In genomic region chr20:2663364-2663886, GRCh38 we compare ENCODE assay signal across 8 cellular contexts. TPM values are rescaled to one million over a fixed set of nuclear protein-coding genes. Genes with fewer than 3 reads are reported as not detected.
DNase-seq lines count a peak whose midpoint lies in the region; ATAC-seq, FAIRE-seq and TF ChIP-seq lines count a peak whose summit lies in the region.

No MANE protein-coding gene starts in this region.

- intact Hi-C loops in PC-3 (cut with micrococcal nuclease) (no loop called here), pancreas (cut with DNase I) (no loop called here)

- H3K4me3 ChIP-seq in DOHH2 (ENCODE audit: low read length) (peak overlapping the region; percentile 98), PC-3 (ENCODE audit: low read length) (peak overlapping the region; percentile 98), esophagus (ENCODE audit: low read depth in 1 of 2, low read length in 2 of 2) (peak overlapping the region; percentile 65 to 98), pancreas (peak overlapping the region; percentile 95 to 99 (median 96))

- H3K27me3 ChIP-seq in DOHH2 (ENCODE audit: control insufficient read depth, low read length) (no peaks in the 10 kb centered on the region), PC-3 (ENCODE audit: low read length) (no peaks in the 10 kb centered on the region), esophagus (ENCODE audit: control insufficient read depth in 1 of 2, insufficient read depth in 2 of 2, low read length in 2 of 2) (peaks cover 0 to 3% of the 10 kb centered on the region in 2 donors), pancreas (no peaks in the 10 kb centered on the region)

- H3K27ac ChIP-seq in DOHH2 (ENCODE audit: low read depth, low read length), result peak overlapping the region; percentile 61; the same call in 1 of the 2 replicates
- H3K27ac ChIP-seq in PC-3 (ENCODE audit: low read length), result peak overlapping the region; percentile 69; the same call in 1 of the 2 replicates
- peak overlapping the region; percentile 75 to 92 for H3K27ac ChIP-seq in esophagus (ENCODE audit: low read depth in 2 of 2, low read length in 1 of 2)
- H3K27ac ChIP-seq in pancreas, result peak overlapping the region in 3 of 4 donors; percentile 61 to 88 (median 79)

- H3K9ac ChIP-seq in PC-3 (ENCODE audit: low read length), result peak overlapping the region; percentile 94

- peaks cover 34% of the 10 kb centered on the region for H3F3A ChIP-seq in DOHH2 (ENCODE audit: control insufficient read depth, insufficient read depth)
- H3F3A ChIP-seq in PC-3 (ENCODE audit: low read length, unreplicated experiment), result peaks cover 8% of the 10 kb centered on the region

- no peak for FAIRE-seq in pancreas (lab: Jason Lieb, UNC)

- CTCF ChIA-PET in PC-3 (lab: Charles Lee), result no interaction called here

- no peaks in the 10 kb centered on the region for H3K9me2 ChIP-seq in DOHH2 (replicated peaks; ENCODE audit: control insufficient read depth, low read length)
- no peaks in the 10 kb centered on the region for H3K9me2 ChIP-seq in PC-3 (replicated peaks; ENCODE audit: low read length)

- POLR2A ChIA-PET in PC-3 (lab: Charles Lee; ENCODE audit: unreplicated experiment), result no interaction called here

- 6 to 7% methylated on average over 13 of the region's 13 CpGs for WGBS in esophagus, 2 donors
- 3 to 8% methylated on average over 13 of the region's 13 CpGs for WGBS in pancreas, 2 donors

- H3K36me3 ChIP-seq in DOHH2 (ENCODE audit: control insufficient read depth, low read length), result peaks cover 45% of the 10 kb centered on the region
- peaks cover 31% of the 10 kb centered on the region for H3K36me3 ChIP-seq in PC-3 (ENCODE audit: low read depth, low read length)
- peaks cover 16 to 24% of the 10 kb centered on the region in 2 donors for H3K36me3 ChIP-seq in esophagus (ENCODE audit: control insufficient read depth in 2 of 2, insufficient read depth in 2 of 2, low read length in 1 of 2)
- H3K36me3 ChIP-seq in pancreas, result peaks cover 0 to 30% (median 0%) of the 10 kb centered on the region in 3 donors

- H2AFZ ChIP-seq in PC-3 (ENCODE audit: low read length), result peak overlapping the region; percentile 85; the same call in 1 of the 2 replicates

- peak overlapping the region; percentile 75 for H3K4me2 ChIP-seq in DOHH2 (ENCODE audit: low read length)
- H3K4me2 ChIP-seq in PC-3 (ENCODE audit: low read length), result peak overlapping the region; percentile 92

- no peaks in the 10 kb centered on the region for H4K20me1 ChIP-seq in DOHH2 (ENCODE audit: control insufficient read depth, insufficient read depth, low read depth, low read length)
- H4K20me1 ChIP-seq in PC-3 (ENCODE audit: low read length), result peaks cover 12% of the 10 kb centered on the region

- peaks cover 32% of the 10 kb centered on the region for H3K79me2 ChIP-seq in DOHH2 (ENCODE audit: control insufficient read depth, low read length)
- peaks cover 26% of the 10 kb centered on the region for H3K79me2 ChIP-seq in PC-3 (ENCODE audit: low read length)

- DNase-seq in PC-3 (no peak), pancreas (no peak), germinal center (ENCODE audit: low spot score) (no peak), Kasumi-1 (lab: John Stamatoyannopoulos, UW) (no peak), NCI-H1436 (lab: John Stamatoyannopoulos, UW) (no peak)

- TF ChIP-seq CTCF in DOHH2 (IDR thresholded peaks at IDR 0.05; ENCODE audit: low read depth, low read length, poor library complexity, severe bottlenecking) (no peak), PC-3 (conservative IDR thresholded peaks at IDR 0.05; ENCODE audit: low read depth, low read length) (no peak), pancreas (IDR thresholded peaks at IDR 0.05) (no peak)

- H3K4me1 ChIP-seq in DOHH2 (ENCODE audit: control insufficient read depth, low read length) (peaks cover 21% of the 10 kb centered on the region), PC-3 (ENCODE audit: insufficient read depth, low read length) (peaks cover 12% of the 10 kb centered on the region), esophagus (ENCODE audit: control insufficient read depth in 2 of 2, insufficient read depth in 2 of 2, low read length in 1 of 2) (peaks cover 0 to 6% of the 10 kb centered on the region in 2 donors), pancreas (peaks cover 0 to 5% (median 0%) of the 10 kb centered on the region in 3 donors)

- BruUV-seq in PC-3 (replicated peaks; lab: Mats Ljungman, UMichigan), result TSS peak; percentile 59

- H3K9me3 ChIP-seq in DOHH2 (ENCODE audit: control insufficient read depth, insufficient read depth, low read length), result no peaks in the 10 kb centered on the region
- no peaks in the 10 kb centered on the region for H3K9me3 ChIP-seq in PC-3 (ENCODE audit: low read length)
- H3K9me3 ChIP-seq in esophagus (ENCODE audit: control insufficient read depth in 2 of 2, insufficient read depth in 1 of 2, low read depth in 1 of 2, low read length in 1 of 2), result no peaks in the 10 kb centered on the region
- H3K9me3 ChIP-seq in pancreas, result no peaks in the 10 kb centered on the region

- ATAC-seq in PC-3 (no peak), pancreas (peak in 2 of 4 donors; percentile 3 to 9), HG03457 (IDR thresholded peaks at IDR 0.05; ENCODE audit: unreplicated experiment) (no peak)

RNA-seq across cellular contexts. Expression of gene IDH3B, which starts 0.6 kb away (rescaled TPM):
- total RNA-seq in PC-3 (2014; rRNA removed) (261 and 269 TPM in 2 replicates), pancreas (10 to 100 TPM; 27.3 to 41.3 (median 31.3) TPM)
- polyA plus RNA-seq in esophagus (10 to 100 TPM; 58.8 to 89.2 TPM), pancreas (10 to 100 TPM; 51.2 to 83.3 TPM)

RNA-seq across cellular contexts. Expression of gene NOP56, which starts 11.0 kb away (rescaled TPM):
- total RNA-seq in PC-3 (2014; rRNA removed) (570 and 642 TPM in 2 replicates), pancreas (10 to 100 TPM; 36.2 to 83.1 (median 60.1) TPM)
- polyA plus RNA-seq in esophagus (100 to 1,000 TPM; 135 to 175 TPM), pancreas (100 to 1,000 TPM; 124 to 204 TPM)

RNA-seq across cellular contexts. Expression of gene EBF4, which starts 29.2 kb away (rescaled TPM):
- total RNA-seq in PC-3 (2014; rRNA removed) (0.98 and 1.8 TPM in 2 replicates), pancreas (10 to 100 TPM in 2 of 6 donors, 1 to 10 TPM in 4; 6.8 to 16.4 (median 8.1) TPM)
- polyA plus RNA-seq in esophagus (1 to 10 TPM; 4.8 to 7.0 TPM), pancreas (10 to 100 TPM; 22.9 to 25.3 TPM)
